Comparison of ENCODE assay signal across 8 cellular contexts in genomic region chr13:41960195-41960699, GRCh38. TPM values are rescaled to one million over a fixed set of nuclear protein-coding genes. Genes with fewer than 3 reads are reported as not detected.
DNase-seq lines count a peak whose midpoint lies in the region; ATAC-seq and TF ChIP-seq lines count a peak whose summit lies in the region.

No MANE protein-coding gene starts in this region.

- in situ Hi-C loops in mammary epithelial cell (cut with MboI; ENCODE audit: low sequenced_read_pairs in 2 of 2), result loop anchor here in 1 of 2 donors (5.0 kb wide), 1 partner anchor 82 kb away; no protein-coding TSS in a partner anchor

- H3K79me2 ChIP-seq in DND-41 (ENCODE audit: insufficient read depth, low read length) (peaks cover 53% of the 10 kb centered on the region), Loucy (ENCODE audit: insufficient read depth, low read length) (peaks cover 43% of the 10 kb centered on the region), mammary epithelial cell (ENCODE audit: insufficient read depth, low read length) (peaks cover 52% of the 10 kb centered on the region)

- H3K4me1 ChIP-seq in DND-41 (ENCODE audit: insufficient read depth, low read length) (peaks cover 34% of the 10 kb centered on the region), Loucy (ENCODE audit: insufficient read depth, low read length, poor library complexity, severe bottlenecking) (peaks cover 29% of the 10 kb centered on the region), mammary epithelial cell (ENCODE audit: insufficient read depth, low read length) (peaks cover 27% of the 10 kb centered on the region)

- H3K9ac ChIP-seq in DND-41 (ENCODE audit: low read depth, low read length) (peak overlapping the region; percentile 71), Loucy (ENCODE audit: low read depth, low read length, poor library complexity, severe bottlenecking) (peak overlapping the region; percentile 89), mammary epithelial cell (ENCODE audit: insufficient read depth, low read length) (peak overlapping the region; percentile 82)

- H3K4me3 ChIP-seq in DND-41 (ENCODE audit: low read depth in 1 of 2, low read length in 2 of 2) (peak overlapping the region; percentile 78 to 93), Loucy (ENCODE audit: low read length, poor library complexity, severe bottlenecking) (peak overlapping the region; percentile 77), mammary epithelial cell (replicated peaks in 1 of 3; ENCODE audit: insufficient read depth in 1 of 3, low read depth in 2 of 3, low read length in 3 of 3) (peak overlapping the region; percentile 82 to 88 (median 84)), kidney epithelial cell (ENCODE audit: low read depth, low read length) (peak overlapping the region; percentile 86)

- H3K4me2 ChIP-seq in DND-41 (ENCODE audit: insufficient read depth, low read length), result peak overlapping the region; percentile 89
- H3K4me2 ChIP-seq in Loucy (ENCODE audit: low read depth, low read length, poor library complexity, severe bottlenecking), result peak overlapping the region; percentile 93
- H3K4me2 ChIP-seq in mammary epithelial cell (ENCODE audit: insufficient read depth, low read depth, low read length), result peak overlapping the region; percentile 93

- H2AFZ ChIP-seq in DND-41 (ENCODE audit: low read depth, low read length), result peak overlapping the region; percentile 95
- peak overlapping the region; percentile 92 for H2AFZ ChIP-seq in Loucy (ENCODE audit: low read length)
- peak overlapping the region; percentile 91 for H2AFZ ChIP-seq in mammary epithelial cell (ENCODE audit: low read depth, low read length)

- no TSS peak for BruUV-seq in mammary epithelial cell (replicated peaks; lab: Mats Ljungman, UMichigan)

- H3K9me3 ChIP-seq in DND-41 (ENCODE audit: insufficient read depth, low read length, severe bottlenecking) (no peaks in the 10 kb centered on the region), Loucy (ENCODE audit: insufficient read depth, low read depth, low read length) (no peaks in the 10 kb centered on the region), mammary epithelial cell (replicated peaks; ENCODE audit: insufficient read depth, low read length) (no peaks in the 10 kb centered on the region)

- H3K36me3 ChIP-seq in DND-41 (ENCODE audit: insufficient read depth, low read length) (no peaks in the 10 kb centered on the region), Loucy (ENCODE audit: insufficient read depth, low read length) (no peaks in the 10 kb centered on the region), mammary epithelial cell (ENCODE audit: insufficient read depth, low read length) (no peaks in the 10 kb centered on the region), kidney epithelial cell (ENCODE audit: control insufficient read depth, insufficient read depth, low read length) (no peaks in the 10 kb centered on the region)

- ATAC-seq in DND-41 (ENCODE audit: insufficient read depth, low read depth) (peak; percentile 32), GM21619 (IDR thresholded peaks at IDR 0.05; ENCODE audit: unreplicated experiment) (peak; percentile 14)

- H4K20me1 ChIP-seq in DND-41 (ENCODE audit: insufficient read depth, low read length) (no peaks in the 10 kb centered on the region; the same call in 1 of the 2 replicates), Loucy (ENCODE audit: insufficient read depth, low read length, poor library complexity, severe bottlenecking) (no peaks in the 10 kb centered on the region), mammary epithelial cell (ENCODE audit: insufficient read depth, low read length) (no peaks in the 10 kb centered on the region)

- no peaks in the 10 kb centered on the region for H3F3A ChIP-seq in Loucy (ENCODE audit: low read depth)

- dilution Hi-C loops in mammary epithelial cell (cut with HindIII; ENCODE audit: low sequenced_read_pairs), result loop anchor here (5.0 kb wide), 1 partner anchor 82 kb away; no protein-coding TSS in a partner anchor

- H3K9me2 ChIP-seq in Loucy (replicated peaks; ENCODE audit: low read depth, low read length), result no peaks in the 10 kb centered on the region

- CTCF ChIA-PET in mammary epithelial cell (lab: Charles Lee; ENCODE audit: low non-redundant PET), result no interaction called here

- TF ChIP-seq CTCF in DND-41 (IDR thresholded peaks at IDR 0.05; ENCODE audit: borderline replicate concordance, extremely low read depth, low read length, poor library complexity, severe bottlenecking), result no peak
- no peak for TF ChIP-seq CTCF in Loucy (conservative IDR thresholded peaks at IDR 0.05; ENCODE audit: low read length)
- no peak for TF ChIP-seq CTCF in mammary epithelial cell (conservative IDR thresholded peaks at IDR 0.05 in 1 of 2, IDR thresholded peaks at IDR 0.05 in 1 of 2; ENCODE audit: extremely low read depth in 1 of 2, insufficient read depth in 1 of 2, low read depth in 1 of 2, low read length in 2 of 2)
- TF ChIP-seq CTCF in kidney epithelial cell (IDR thresholded peaks at IDR 0.05; ENCODE audit: insufficient read depth, low read length, poor library complexity, severe bottlenecking), result no peak

- DNase-seq in DND-41, result no peak
- DNase-seq in mammary epithelial cell, result peak; percentile 49
- DNase-seq in kidney epithelial cell (ENCODE audit: low read depth), result no peak
- peak; percentile 29 for DNase-seq in superior temporal gyrus (ENCODE audit: extremely low spot score)
- DNase-seq in NCI-H345 (lab: John Stamatoyannopoulos, UW), result no peak
- no peak for DNase-seq in NCI-H2196 (lab: John Stamatoyannopoulos, UW; ENCODE audit: unreplicated experiment)

- intact Hi-C loops in mammary epithelial cell (cut with micrococcal nuclease), result loop anchor here (1.0 to 5.0 kb wide), 6 partner anchors 43 to 293 kb away; no protein-coding TSS in a partner anchor

- 0% methylated on average over 9 of the region's 14 CpGs for WGBS in mammary epithelial cell (ENCODE audit: low coverage, missing lambda C conversion rate)

- H3K27me3 ChIP-seq in DND-41 (ENCODE audit: insufficient read depth, low read length, poor library complexity) (no peaks in the 10 kb centered on the region), Loucy (ENCODE audit: insufficient read depth, low read length, poor library complexity, severe bottlenecking) (no peaks in the 10 kb centered on the region), mammary epithelial cell (ENCODE audit: insufficient read depth, low read length) (no peaks in the 10 kb centered on the region), kidney epithelial cell (ENCODE audit: control insufficient read depth, insufficient read depth, low read length) (no peaks in the 10 kb centered on the region)

- H3K27ac ChIP-seq in DND-41 (ENCODE audit: low read length) (peak overlapping the region; percentile 74), mammary epithelial cell (ENCODE audit: insufficient read depth, low read depth, low read length) (peak overlapping the region; percentile 72)

RNA-seq across cellular contexts. Expression of gene VWA8, which starts 0.7 kb away (rescaled TPM):
- total RNA-seq in mammary epithelial cell (10 to 100 TPM; 24.1 to 32.0 TPM), kidney epithelial cell (14.6 and 16.8 TPM in 2 replicates)
- 10.1 TPM for polyA plus RNA-seq in mammary epithelial cell
- 62.1 TPM for polyA minus RNA-seq in mammary epithelial cell

Comparison
In these comparisons a context has a peak if more than half of its experiments do, and no peak if none do; other contexts are left out.
1. DNase-seq: peak in mammary epithelial cell (single experiment) and superior temporal gyrus (single experiment); none in DND-41 (single experiment), kidney epithelial cell (single experiment), NCI-H345 (single experiment) and NCI-H2196 (single experiment).
2. Peak in every context shown above with its lines, with median percentiles within 50 percentile points of each other: H2AFZ ChIP-seq, H3K4me2 ChIP-seq, H3K4me3 ChIP-seq and H3K9ac ChIP-seq.